In genomic region chr10:71864861-71865473, GRCh38 we compare ENCODE assay signal across 14 cellular contexts. TPM values are rescaled to one million over a fixed set of nuclear protein-coding genes. Genes with fewer than 3 reads are reported as not detected.
A peak's percentile ranks its signal among the peaks of the same experiment; 100 is the strongest.
DNase-seq lines count a peak whose midpoint lies in the region; ATAC-seq and TF ChIP-seq lines count a peak whose summit lies in the region.
"Had no signal": no experiment of that assay in that cellular context is flagged by ENCODE, and none has a peak within 500 bp of the region (broad histone marks: within the 10 kb centered on the region; RNA-seq: fewer than 3 reads in every experiment).

No MANE protein-coding gene starts in this region.

- no peak overlapping the region for H3K9ac ChIP-seq in H9 (ENCODE audit: extremely low read depth, insufficient read length, low read length)

- H3K4me3 ChIP-seq in breast epithelium, result no peak overlapping the region
- no peak overlapping the region for H3K4me3 ChIP-seq in Caco-2 (ENCODE audit: low read depth, low read length)
- no peak overlapping the region for H3K4me3 ChIP-seq in GM23338
- H3K4me3 ChIP-seq: cardiac muscle cell, thoracic aorta had no signal

- H3K36me3 Mint-ChIP-seq in MCF 10A (ENCODE audit: insufficient read depth, unreplicated experiment), result peaks cover 4% of the 10 kb centered on the region
- peaks cover 0 to 7% (median 2%) of the 10 kb centered on the region in 3 experiments; a peak in 4 of 7 replicates for H3K36me3 Mint-ChIP-seq in H9 (ENCODE audit: insufficient read depth in 1 of 3, low read depth in 3 of 3)
- H3K36me3 Mint-ChIP-seq in Caco-2 (ENCODE audit: insufficient read depth, unreplicated experiment), result peaks cover 8% of the 10 kb centered on the region
- H3K36me3 Mint-ChIP-seq in GM23338 (ENCODE audit: low read depth), result peaks cover 3% of the 10 kb centered on the region

- H3K4me3 Mint-ChIP-seq in MCF 10A (ENCODE audit: unreplicated experiment) (no peak overlapping the region), H9 (no peak overlapping the region), Caco-2 (ENCODE audit: unreplicated experiment) (no peak overlapping the region), GM23338 (no peak overlapping the region)

- no peak overlapping the region for H4K5ac ChIP-seq in H9 (ENCODE audit: insufficient read length, low read depth, low read length)

- CTCF ChIA-PET in MCF 10A (lab: Yijun Ruan, JAX), result interaction anchor here (0.6 to 1.6 kb wide), 2 partner anchors 32 to 1127 kb away, joined by 3 read pairs; no protein-coding TSS in a partner anchor
- CTCF ChIA-PET in Caco-2 (lab: Charles Lee), result interaction anchor here (0.6 to 0.7 kb wide), 2 partner anchors 13 to 31 kb away, joined by 3 to 5 read pairs; no protein-coding TSS in a partner anchor

- H3K4me1 Mint-ChIP-seq in MCF 10A (ENCODE audit: insufficient read depth, unreplicated experiment) (peaks cover 27% of the 10 kb centered on the region), H9 (peaks cover 13 to 18% of the 10 kb centered on the region in 2 experiments), Caco-2 (ENCODE audit: low read depth, unreplicated experiment) (peaks cover 18% of the 10 kb centered on the region), GM23338 (peaks cover 14% of the 10 kb centered on the region)

- H2BK12ac ChIP-seq in H9 (ENCODE audit: insufficient read length, low read depth, low read length), result no peak overlapping the region

- no peak overlapping the region for H3T11ph ChIP-seq in H9 (ENCODE audit: low read length)

- BruUV-seq in MCF 10A (replicated peaks; lab: Mats Ljungman, UMichigan), result no TSS peak
- no TSS peak for BruUV-seq in Caco-2 (replicated peaks; lab: Mats Ljungman, UMichigan)

- no peaks in the 10 kb centered on the region for H3K27me3 Mint-ChIP-seq in MCF 10A (ENCODE audit: insufficient read depth, unreplicated experiment)
- no peaks in the 10 kb centered on the region; the same call in none of the 2 replicates for H3K27me3 Mint-ChIP-seq in H9 (ENCODE audit: low read depth)
- H3K27me3 Mint-ChIP-seq in Caco-2 (ENCODE audit: insufficient read depth, unreplicated experiment), result no peaks in the 10 kb centered on the region
- peaks cover 4% of the 10 kb centered on the region for H3K27me3 Mint-ChIP-seq in GM23338 (ENCODE audit: insufficient read depth, low read depth, poor library complexity)

- H3K79me1 ChIP-seq in H9 (ENCODE audit: insufficient read depth, low read depth, low read length, poor library complexity, severe bottlenecking), result no peaks in the 10 kb centered on the region

- H3K27me3 ChIP-seq in breast epithelium, result no peaks in the 10 kb centered on the region
- H3K27me3 ChIP-seq in H9 (ENCODE audit: insufficient read depth, low read length), result no peaks in the 10 kb centered on the region
- H3K27me3 ChIP-seq in Caco-2 (replicated peaks; ENCODE audit: control insufficient read depth, insufficient read depth, low read length), result no peaks in the 10 kb centered on the region
- H3K27me3 ChIP-seq in GM23338 (ENCODE audit: insufficient read depth), result no peaks in the 10 kb centered on the region
- H3K27me3 ChIP-seq: cardiac muscle cell had no signal

- no peak overlapping the region for H2BK120ac ChIP-seq in H9 (ENCODE audit: low read depth, low read length, poor library complexity, severe bottlenecking)

- TF ChIP-seq POLR2A in breast epithelium (IDR thresholded peaks at IDR 0.05), result no peak

- H3K36me3 ChIP-seq in breast epithelium, result no peaks in the 10 kb centered on the region
- no peaks in the 10 kb centered on the region for H3K36me3 ChIP-seq in Caco-2 (ENCODE audit: control insufficient read depth, insufficient read depth, low read length)
- no peaks in the 10 kb centered on the region for H3K36me3 ChIP-seq in GM23338 (ENCODE audit: insufficient read depth)
- H3K36me3 ChIP-seq: cardiac muscle cell, thoracic aorta had no signal

- DNase-seq in MCF 10A (ENCODE audit: unreplicated experiment), result peak; percentile 71
- DNase-seq in breast epithelium (ENCODE audit: low spot score in 2 of 2), result no peak
- DNase-seq in RPMI8226, result peak; percentile 75
- DNase-seq in fibroblast of peridontal ligament (ENCODE audit: extremely low read depth), result peak; percentile 75
- DNase-seq in H9, result no peak
- DNase-seq in Caco-2, result no peak
- DNase-seq in GM23338 (ENCODE audit: low spot score), result no peak
- no peak for DNase-seq in HT-29 (ENCODE audit: low spot score)
- DNase-seq: AML-193, NCI-H2081, OCI-M1 had no signal

- H3K27ac ChIP-seq in breast epithelium (no peak overlapping the region), H9 (ENCODE audit: insufficient read length, low read depth, low read length) (no peak overlapping the region), GM23338 (ENCODE audit: low read depth) (no peak overlapping the region)
- H3K27ac ChIP-seq: cardiac muscle cell, thoracic aorta had no signal

- no peak overlapping the region for H3K4me2 ChIP-seq in H9 (ENCODE audit: insufficient read depth, insufficient read length, low read length)
- H3K4me2 ChIP-seq in GM23338, result no peak overlapping the region

- H3K18ac ChIP-seq in H9 (ENCODE audit: insufficient read length, low read depth, low read length), result no peak overlapping the region

- H3K4me1 ChIP-seq in breast epithelium (peaks cover 3 to 12% of the 10 kb centered on the region in 2 donors), H9 (ENCODE audit: insufficient read depth, low read length) (no peaks in the 10 kb centered on the region), Caco-2 (peaks cover 23% of the 10 kb centered on the region), GM23338 (ENCODE audit: insufficient read depth) (no peaks in the 10 kb centered on the region)

- H2BK5ac ChIP-seq in H9 (ENCODE audit: insufficient read length, low read length), result no peak overlapping the region

- H3K23ac ChIP-seq in H9 (ENCODE audit: insufficient read length, low read depth, low read length), result no peak overlapping the region

- no CpG with 5 or more reads among the region's 6 CpGs for WGBS in H9 (ENCODE audit: extremely low coverage, insufficient read length, low lambda C conversion rate)

- no peak for ATAC-seq in GM23338
- ATAC-seq: sciatic nerve had no signal

- POLR2A ChIA-PET in MCF 10A (lab: Yijun Ruan, JAX), result interaction anchor here (1.5 kb wide), 1 partner anchor 14 kb away, joined by 5 read pairs; the partner anchor contains the start of gene PSAP
- POLR2A ChIA-PET in Caco-2 (lab: Charles Lee), result no interaction called here

- H3K9me3 Mint-ChIP-seq in MCF 10A (ENCODE audit: unreplicated experiment), result no peaks in the 10 kb centered on the region
- H3K9me3 Mint-ChIP-seq in H9, result peaks cover 7% of the 10 kb centered on the region in 2 experiments
- no peaks in the 10 kb centered on the region for H3K9me3 Mint-ChIP-seq in Caco-2 (ENCODE audit: unreplicated experiment)
- H3K9me3 Mint-ChIP-seq in GM23338, result peaks cover 7% of the 10 kb centered on the region

- no peak overlapping the region for H3K4ac ChIP-seq in H9 (ENCODE audit: low read depth, low read length)

- H2AFZ ChIP-seq in H9 (ENCODE audit: low read length) (no peak overlapping the region), GM23338 (no peak overlapping the region; the same call in 1 of the 2 replicates)

- H4K20me1 ChIP-seq in H9 (ENCODE audit: control insufficient read depth, insufficient read depth, insufficient read length), result no peaks in the 10 kb centered on the region
- no peaks in the 10 kb centered on the region for H4K20me1 ChIP-seq in GM23338 (replicated peaks; ENCODE audit: insufficient read depth)

- no peaks in the 10 kb centered on the region for H3K23me2 ChIP-seq in H9 (ENCODE audit: insufficient read length, low read depth, low read length, poor library complexity, severe bottlenecking)

- no peaks in the 10 kb centered on the region for H3K9me2 ChIP-seq in GM23338 (ENCODE audit: insufficient read depth)

- H3K14ac ChIP-seq in H9 (ENCODE audit: insufficient read depth, low read length), result no peak overlapping the region; the same call in 1 of the 2 replicates

- H3F3A ChIP-seq in GM23338 (replicated peaks; ENCODE audit: low read depth), result no peaks in the 10 kb centered on the region

- intact Hi-C loops in MCF 10A (cut with micrococcal nuclease), result no loop called here
- intact Hi-C loops in breast epithelium (cut with DNase I; ENCODE audit: low total_unique reads), result no loop called here
- intact Hi-C loops in Caco-2 (cut with micrococcal nuclease; ENCODE audit: unreplicated experiment), result no loop called here

- H3K79me2 ChIP-seq in H9 (ENCODE audit: insufficient read depth, low read length) (no peaks in the 10 kb centered on the region), GM23338 (replicated peaks; ENCODE audit: insufficient read depth) (no peaks in the 10 kb centered on the region)

- no peak overlapping the region for H3K56ac ChIP-seq in H9 (ENCODE audit: insufficient read length, low read depth, low read length)

- H3K27ac Mint-ChIP-seq in MCF 10A (ENCODE audit: low read depth, unreplicated experiment) (no peak overlapping the region), H9 (peak overlapping the region in 1 of 3 experiments; percentile 75; a peak in 2 of 7 replicates), Caco-2 (ENCODE audit: unreplicated experiment) (no peak overlapping the region), GM23338 (no peak overlapping the region)

- no peaks in the 10 kb centered on the region for H3K9me3 ChIP-seq in breast epithelium
- H3K9me3 ChIP-seq in H9 (ENCODE audit: control insufficient read depth, low read depth, low read length), result no peaks in the 10 kb centered on the region
- no peaks in the 10 kb centered on the region for H3K9me3 ChIP-seq in Caco-2
- H3K9me3 ChIP-seq: thoracic aorta had no signal

- no peak overlapping the region for H4K91ac ChIP-seq in H9 (ENCODE audit: insufficient read length, low read depth, low read length)

- no peak overlapping the region for H2AK5ac ChIP-seq in H9 (ENCODE audit: insufficient read length, low read length)

- no peak overlapping the region for H2BK15ac ChIP-seq in H9 (ENCODE audit: low read depth, low read length)

- no peak overlapping the region for H2BK20ac ChIP-seq in H9 (ENCODE audit: low read depth, low read length, poor library complexity, severe bottlenecking)

- no peak overlapping the region for H4K8ac ChIP-seq in H9 (replicated peaks; ENCODE audit: insufficient read length, low read depth, low read length)

- TF ChIP-seq CTCF in MCF 10A (IDR thresholded peaks at IDR 0.05; ENCODE audit: unreplicated experiment), result no peak
- no peak for TF ChIP-seq CTCF in breast epithelium (IDR thresholded peaks at IDR 0.05)
- TF ChIP-seq CTCF in H9 (conservative IDR thresholded peaks at IDR 0.05), result no peak
- TF ChIP-seq CTCF in Caco-2 (IDR thresholded peaks at IDR 0.05; ENCODE audit: insufficient read depth in 1 of 2, low read depth in 1 of 2, low read length in 1 of 2, severe bottlenecking in 1 of 2, unreplicated experiment in 1 of 2), result no peak
- no peak for TF ChIP-seq CTCF in GM23338 (conservative IDR thresholded peaks at IDR 0.05; ENCODE audit: low read depth in 2 of 2)

TF ChIP-seq in GM23338, 12 proteins besides CTCF, POLR2A, EP300 and RAD21 (continues in another document):
- TF ChIP-seq CREB1 (CRISPR knock-in tag; IDR thresholded peaks at IDR 0.05; ENCODE audit: low read depth) (no peak), NANOG (IDR thresholded peaks at IDR 0.05; ENCODE audit: borderline replicate concordance) (no peak)

RNA-seq across cellular contexts. Expression of gene PSAP, which starts 13.9 kb away (rescaled TPM):
- 506 and 692 TPM in 2 replicates for total RNA-seq in MCF 10A (2022)
- 1,000 to 10,000 TPM in 1 of 3 donors, 100 to 1,000 TPM in 2; 623 to 1,873 (median 945) TPM for total RNA-seq in breast epithelium
- 336 and 346 TPM in 2 replicates for total RNA-seq in H9 (2021)
- total RNA-seq in Caco-2 (2022), result 1,227 and 1,316 TPM in 2 replicates
- total RNA-seq in GM23338 (2014; rRNA removed; shearing (Covaris generic)), result 362 and 391 TPM in 2 replicates
- polyA plus RNA-seq in GM23338 (2016; fragmentation: Nextera tagmentation; extraction: Ambion mirVana), result 144 and 151 TPM in 2 replicates
- 548 and 565 TPM in 2 replicates for total RNA-seq in HT-29 (2014; rRNA removed; shearing (Covaris generic))

Comparison
In these comparisons a context has a peak if more than half of its experiments do, and no peak if none do; other contexts are left out.
1. DNase-seq: peak in MCF 10A (single experiment), RPMI8226 (single experiment) and fibroblast of peridontal ligament (single experiment); none in breast epithelium (0 of 2), H9 (single experiment), Caco-2 (0 of 2), GM23338 (single experiment) and HT-29 (single experiment).